9 cellular contexts compared by ENCODE assay signal in genomic region chr2:25557179-25558036, GRCh38.
DNase-seq lines count a peak whose midpoint lies in the region; ATAC-seq, FAIRE-seq and TF ChIP-seq lines count a peak whose summit lies in the region.
"Had no signal": no experiment of that assay in that cellular context is flagged by ENCODE, and none has a peak within 500 bp of the region (broad histone marks: within the 10 kb centered on the region; RNA-seq: fewer than 3 reads in every experiment).

No MANE protein-coding gene starts in this region.

- no peaks in the 10 kb centered on the region for H3K27me3 Mint-ChIP-seq in CD4-positive, CD25-positive, alpha-beta regulatory T cell
- no peaks in the 10 kb centered on the region for H3K27me3 Mint-ChIP-seq in astrocyte (ENCODE audit: low read depth, unreplicated experiment)

- H3K36me3 ChIP-seq in CD4-positive, CD25-positive, alpha-beta regulatory T cell (ENCODE audit: control insufficient read depth, insufficient read depth, low read length) = no peaks in the 10 kb centered on the region
- H3K36me3 ChIP-seq in astrocyte (ENCODE audit: insufficient read depth, low read length) (no peaks in the 10 kb centered on the region), colonic mucosa (no peaks in the 10 kb centered on the region), ascending aorta (no peaks in the 10 kb centered on the region)
- H3K36me3 ChIP-seq: HAP-1 had no signal

- H3K4me1 Mint-ChIP-seq in CD4-positive, CD25-positive, alpha-beta regulatory T cell = peaks cover 20 to 30% (median 28%) of the 10 kb centered on the region in 4 donors
- H3K4me1 Mint-ChIP-seq in astrocyte (ENCODE audit: low read depth, unreplicated experiment) = peaks cover 35% of the 10 kb centered on the region

- TF ChIP-seq CTCF in astrocyte (IDR thresholded peaks at IDR 0.05; ENCODE audit: insufficient read depth, low read depth, low read length) = no peak
- no peak for TF ChIP-seq CTCF in colonic mucosa (IDR thresholded peaks at IDR 0.05)
- no peak for TF ChIP-seq CTCF in ascending aorta (IDR thresholded peaks at IDR 0.05)

- no peak overlapping the region for H3K4me3 ChIP-seq in CD4-positive, CD25-positive, alpha-beta regulatory T cell (ENCODE audit: low read depth, low read length)
- H3K4me3 ChIP-seq in astrocyte (ENCODE audit: insufficient read depth, low read depth, low read length) (no peak overlapping the region), colonic mucosa (no peak overlapping the region), ascending aorta (no peak overlapping the region)
- H3K4me3 ChIP-seq: HAP-1 had no signal

- H3K9ac ChIP-seq in astrocyte (ENCODE audit: low read length) = no peak overlapping the region
- no peak overlapping the region for H3K9ac ChIP-seq in colonic mucosa (ENCODE audit: low read depth in 2 of 2, low read length in 2 of 2)

- H3K79me2 ChIP-seq in astrocyte (ENCODE audit: insufficient read depth, low read length) = no peaks in the 10 kb centered on the region

- DNase-seq in CD4-positive, CD25-positive, alpha-beta regulatory T cell = no peak
- DNase-seq in astrocyte (ENCODE audit: low read depth) (no peak), colonic mucosa (no peak), DMS53 (lab: John Stamatoyannopoulos, UW) (no peak), ascending aorta (ENCODE audit: low spot score in 2 of 2) (no peak)

- H3K9me3 Mint-ChIP-seq in CD4-positive, CD25-positive, alpha-beta regulatory T cell = peaks cover 0 to 1% (median 0%) of the 10 kb centered on the region in 7 donors
- peaks cover 3% of the 10 kb centered on the region for H3K9me3 Mint-ChIP-seq in astrocyte (ENCODE audit: unreplicated experiment)

- no peak for ATAC-seq in CD4-positive, CD25-positive, alpha-beta regulatory T cell (ENCODE audit: low read depth in 2 of 2)
- peak; percentile 26 for ATAC-seq in GM18520 (IDR thresholded peaks at IDR 0.05; ENCODE audit: unreplicated experiment)
- ATAC-seq in HG03520 (IDR thresholded peaks at IDR 0.05; ENCODE audit: unreplicated experiment) = peak; percentile 31
- no peak for ATAC-seq in GM21360 (IDR thresholded peaks at IDR 0.05; ENCODE audit: unreplicated experiment)

- FAIRE-seq in astrocyte (lab: Jason Lieb, UNC) = no peak

- no peak overlapping the region for H3K27ac ChIP-seq in CD4-positive, CD25-positive, alpha-beta regulatory T cell (ENCODE audit: insufficient read depth, low read length, poor library complexity, severe bottlenecking)
- H3K27ac ChIP-seq in astrocyte (ENCODE audit: low read depth, low read length) (no peak overlapping the region), colonic mucosa (no peak overlapping the region), ascending aorta (no peak overlapping the region)

- peak overlapping the region; percentile 3 for H2AFZ ChIP-seq in astrocyte (ENCODE audit: low read depth, low read length)

- no peak overlapping the region for H3K4me2 ChIP-seq in astrocyte (ENCODE audit: low read length)

- peaks cover 11% of the 10 kb centered on the region for H3K36me3 Mint-ChIP-seq in CD4-positive, CD25-positive, alpha-beta regulatory T cell
- H3K36me3 Mint-ChIP-seq in astrocyte (ENCODE audit: low read depth, unreplicated experiment) = no peaks in the 10 kb centered on the region

- no peaks in the 10 kb centered on the region for H4K20me1 ChIP-seq in astrocyte (ENCODE audit: insufficient read depth, low read length)

- H3K9me3 ChIP-seq in CD4-positive, CD25-positive, alpha-beta regulatory T cell (ENCODE audit: control insufficient read depth in 2 of 2, low read length in 2 of 2) = no peaks in the 10 kb centered on the region
- H3K9me3 ChIP-seq in astrocyte (ENCODE audit: insufficient read depth, low read depth, low read length) = no peaks in the 10 kb centered on the region
- no peaks in the 10 kb centered on the region for H3K9me3 ChIP-seq in colonic mucosa
- no peaks in the 10 kb centered on the region for H3K9me3 ChIP-seq in ascending aorta
- H3K9me3 ChIP-seq: HAP-1 had no signal

- H3K27ac Mint-ChIP-seq in CD4-positive, CD25-positive, alpha-beta regulatory T cell = peak overlapping the region; percentile 3 to 63 (median 10)
- peak overlapping the region; percentile 44 for H3K27ac Mint-ChIP-seq in astrocyte (ENCODE audit: unreplicated experiment)

- intact Hi-C loops in colonic mucosa (cut with DNase I) = no loop called here
- intact Hi-C loops in ascending aorta (cut with DNase I) = no loop called here

- no peaks in the 10 kb centered on the region for H3K27me3 ChIP-seq in CD4-positive, CD25-positive, alpha-beta regulatory T cell (ENCODE audit: control insufficient read depth, insufficient read depth, low read length)
- H3K27me3 ChIP-seq in astrocyte (ENCODE audit: insufficient read depth, low read length) = no peaks in the 10 kb centered on the region
- H3K27me3 ChIP-seq in colonic mucosa = no peaks in the 10 kb centered on the region
- H3K27me3 ChIP-seq in ascending aorta = no peaks in the 10 kb centered on the region

- H3K4me3 Mint-ChIP-seq in CD4-positive, CD25-positive, alpha-beta regulatory T cell = no peak overlapping the region
- H3K4me3 Mint-ChIP-seq in astrocyte (ENCODE audit: unreplicated experiment) = no peak overlapping the region

- peaks cover 12% of the 10 kb centered on the region for H3K4me1 ChIP-seq in CD4-positive, CD25-positive, alpha-beta regulatory T cell (ENCODE audit: control insufficient read depth, insufficient read depth, low read length, poor library complexity, severe bottlenecking)
- H3K4me1 ChIP-seq in astrocyte (ENCODE audit: insufficient read depth, low read length) (peaks cover 13% of the 10 kb centered on the region), colonic mucosa (no peaks in the 10 kb centered on the region), ascending aorta (no peaks in the 10 kb centered on the region)

Comparison
In these comparisons a context has a peak if more than half of its experiments do, and no peak if none do; other contexts are left out.
1. ATAC-seq: peak in GM18520 (single experiment) and HG03520 (single experiment); none in CD4-positive, CD25-positive, alpha-beta regulatory T cell (0 of 2) and GM21360 (single experiment).